Comparison of ENCODE assay signal across 20 cellular contexts in genomic region chr7:131371411-131371810, GRCh38.
"Had no signal": no experiment of that assay in that cellular context is flagged by ENCODE, and none has a peak within 500 bp of the region (broad histone marks: within the 10 kb centered on the region; RNA-seq: fewer than 3 reads in every experiment).

No MANE protein-coding gene starts in this region.

- DNase-seq: activated CD4-positive, alpha-beta memory T cell treated with anti-CD3 and anti-CD28 coated beads, Interleukin-2, amount 10 ng/mL, durations not matched to agents 7 days and 5 days; activated naive CD4-positive, alpha-beta T cell treated with anti-CD3 and anti-CD28 coated beads for 36 hours; activated T-cell treated with anti-CD3 and anti-CD28 coated beads, Interleukin-2, amount 50 U/mL, for 24 hours; effector CD4-positive, alpha-beta T cell; heart right ventricle; kidney glomerular epithelial cell; left ventricle myocardium superior; right cardiac atrium; stimulated activated naive CD8-positive, alpha-beta T cell treated with anti-CD3 and anti-CD28 coated beads, Interleukin-15, Interleukin-2, amounts not matched to agents 100 U/mL and 50 U/mL, for 24 hours; substantia nigra; T-helper 2 cell; tibial artery; WERI-Rb-1 had no signal

- H3K9me3 ChIP-seq: ascending aorta, esophagus muscularis mucosa, gastroesophageal sphincter, heart right ventricle, tibial artery had no signal

- H3K9ac ChIP-seq: neural progenitor cell had no signal

- H3K4me1 Mint-ChIP-seq: neural progenitor cell had no signal

- ATAC-seq: gastroesophageal sphincter, left ventricle myocardium superior, right cardiac atrium had no signal

- H3K27ac ChIP-seq: ascending aorta, esophagus muscularis mucosa, gastroesophageal sphincter, heart right ventricle, neural progenitor cell, tibial artery, WERI-Rb-1 had no signal

- H3K4me3 Mint-ChIP-seq: activated CD4-positive, alpha-beta memory T cell treated with anti-CD3 and anti-CD28 coated beads, Interleukin-2, amount 10 ng/mL, durations not matched to agents 7 days and 5 days; activated naive CD4-positive, alpha-beta T cell treated with anti-CD3 and anti-CD28 coated beads for 36 hours; activated T-cell treated with anti-CD3 and anti-CD28 coated beads, Interleukin-2, amount 50 U/mL, for 24 hours; central memory CD8-positive, alpha-beta T cell; neural progenitor cell had no signal

- H3K27ac Mint-ChIP-seq: activated CD4-positive, alpha-beta memory T cell treated with anti-CD3 and anti-CD28 coated beads, Interleukin-2, amount 10 ng/mL, durations not matched to agents 7 days and 5 days; activated naive CD4-positive, alpha-beta T cell treated with anti-CD3 and anti-CD28 coated beads for 36 hours; activated T-cell treated with anti-CD3 and anti-CD28 coated beads, Interleukin-2, amount 50 U/mL, for 24 hours; activated T-helper 2 cell treated with anti-CD3 and anti-CD28 coated beads, Interferon-gamma antibody, Interleukin-2, Interleukin-4, amounts not matched to agents 10 μg/mL and 5 μg/mL and 100 μg/mL, durations not matched to agents 14 hours and 24 hours and 36 hours; neural progenitor cell; progenitor cell of endocrine pancreas had no signal

- H3K4me2 ChIP-seq: neural progenitor cell had no signal

- H2AFZ ChIP-seq: neural progenitor cell had no signal

- H3K4me3 ChIP-seq: ascending aorta, esophagus muscularis mucosa, gastroesophageal sphincter, heart right ventricle, neural progenitor cell, tibial artery had no signal

- H3K36me3 ChIP-seq: ascending aorta, esophagus muscularis mucosa, gastroesophageal sphincter, heart right ventricle, neural progenitor cell, tibial artery, WERI-Rb-1 had no signal

- H3K9me3 Mint-ChIP-seq: activated T-helper 2 cell treated with anti-CD3 and anti-CD28 coated beads, Interferon-gamma antibody, Interleukin-2, Interleukin-4, amounts not matched to agents 10 μg/mL and 5 μg/mL and 100 μg/mL, durations not matched to agents 14 hours and 24 hours and 36 hours; central memory CD8-positive, alpha-beta T cell had no signal

- H3K27me3 Mint-ChIP-seq: activated CD4-positive, alpha-beta memory T cell treated with anti-CD3 and anti-CD28 coated beads, Interleukin-2, amount 10 ng/mL, durations not matched to agents 7 days and 5 days; activated T-cell treated with anti-CD3 and anti-CD28 coated beads, Interleukin-2, amount 50 U/mL, for 24 hours; central memory CD8-positive, alpha-beta T cell; progenitor cell of endocrine pancreas had no signal

- H3K27me3 ChIP-seq: ascending aorta, esophagus muscularis mucosa, gastroesophageal sphincter, heart right ventricle, neural progenitor cell, tibial artery had no signal
